22 cellular contexts compared by ENCODE assay signal in the genomic region with DNA sequence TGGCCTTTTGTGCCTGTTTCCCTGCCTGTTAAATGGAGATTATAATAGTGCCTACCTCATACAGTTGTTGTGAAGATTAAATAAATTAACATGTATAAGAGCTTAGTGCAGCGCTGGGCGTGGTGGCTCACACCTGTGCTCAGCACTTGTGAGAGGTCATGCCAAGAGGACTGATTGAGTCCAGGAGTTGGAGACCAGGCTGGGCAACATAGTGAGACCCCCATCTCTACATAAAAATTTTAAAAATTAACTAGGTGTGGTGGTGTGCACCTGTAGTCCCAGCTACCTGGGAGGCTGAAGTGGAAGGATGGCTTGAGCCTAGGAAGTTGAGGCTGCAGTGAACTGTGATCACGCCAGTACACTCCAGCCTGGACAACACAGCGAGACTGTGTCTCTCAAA. TPM values are rescaled to one million over a fixed set of nuclear protein-coding genes. Genes with fewer than 3 reads are reported as not detected.
DNase-seq lines count a peak whose midpoint lies in the region; ATAC-seq, FAIRE-seq and TF ChIP-seq lines count a peak whose summit lies in the region.
"Had no signal": no experiment of that assay in that cellular context is flagged by ENCODE, and none has a peak within 500 bp of the region (broad histone marks: within the 10 kb centered on the region; RNA-seq: fewer than 3 reads in every experiment).

No MANE protein-coding gene starts in this region.

- peaks cover 61 to 73% (median 65%) of the 10 kb centered on the region in 5 donors for H3K27me3 Mint-ChIP-seq in naive thymus-derived CD4-positive, alpha-beta T cell

- H2AFZ ChIP-seq in parathyroid adenoma: peak overlapping the region; percentile 70
- H2AFZ ChIP-seq: PC-9 had no signal

- no peaks in the 10 kb centered on the region for H3K9me3 Mint-ChIP-seq in naive thymus-derived CD4-positive, alpha-beta T cell
- H3K9me3 Mint-ChIP-seq: HFFc6 had no signal

- POLR2A ChIA-PET in A549 (lab: Yijun Ruan, JAX): interaction anchor here (0.8 to 2.0 kb wide), 2 partner anchors 11 to 16 kb away, joined by 3 to 21 read pairs; a partner anchor contains a TSS
- POLR2A ChIA-PET in naive thymus-derived CD4-positive, alpha-beta T cell (lab: Charles Lee): no interaction called here

- H3K4me1 ChIP-seq in A549 (peaks cover 69% of the 10 kb centered on the region), adrenal gland (replicated peaks in 1 of 2) (peaks cover 27 to 44% of the 10 kb centered on the region in 2 donors), mucosa of rectum (ENCODE audit: control insufficient read depth in 2 of 2, insufficient read depth in 2 of 2, low read length in 2 of 2) (peaks cover 54 to 55% of the 10 kb centered on the region in 2 donors), parathyroid adenoma (peaks cover 17% of the 10 kb centered on the region), breast epithelium (peaks cover 9 to 20% of the 10 kb centered on the region in 2 donors)
- H3K4me1 ChIP-seq in naive thymus-derived CD4-positive, alpha-beta T cell (ENCODE audit: control insufficient read depth in 2 of 2, insufficient read depth in 2 of 2, low read length in 2 of 2): no peaks in the 10 kb centered on the region
- no peaks in the 10 kb centered on the region for H3K4me1 ChIP-seq in effector memory CD4-positive, alpha-beta T cell (ENCODE audit: control insufficient read depth, insufficient read depth, low read length, poor library complexity, severe bottlenecking)

- CTCF ChIA-PET in A549 (lab: Yijun Ruan, JAX): interaction anchor here (0.8 to 2.7 kb wide), 4 partner anchors 10 to 43 kb away, joined by 4 to 15 read pairs (median 6); no protein-coding TSS in a partner anchor
- CTCF ChIA-PET in naive thymus-derived CD4-positive, alpha-beta T cell (lab: Charles Lee): no interaction called here

- no peaks in the 10 kb centered on the region for H3K79me2 ChIP-seq in parathyroid adenoma

- no peak overlapping the region for H3K9ac ChIP-seq in mucosa of rectum (ENCODE audit: low read depth in 1 of 2, low read length in 2 of 2)
- no peak overlapping the region for H3K9ac ChIP-seq in parathyroid adenoma
- H3K9ac ChIP-seq: KMS-11 had no signal

- DNase-seq in A549 (ENCODE audit: low read depth in 1 of 2, low spot score in 1 of 2) (no peak), adrenal gland (no peak), breast epithelium (ENCODE audit: low spot score in 2 of 2) (no peak)
- DNase-seq in naive thymus-derived CD4-positive, alpha-beta T cell: no peak
- no peak for DNase-seq in effector memory CD4-positive, alpha-beta T cell
- DNase-seq: 8988T; Calu3; DMS153; GOT3; HFFc6; MM.1S; NCI-H1694; NCI-H2029 treated with DMSO at 0.1 percent for 48 hours; NCI-H446 treated with DMSO at 0.1 percent for 48 hours; NK-92 treated with Interleukin-12 subunit alpha and Interleukin-12 subunit beta, amount 100 ng/mL, for 24 hours; PC-9 had no signal

- no peak for TF ChIP-seq CTCF in A549 (IDR thresholded peaks at IDR 0.05)
- TF ChIP-seq CTCF in adrenal gland (IDR thresholded peaks at IDR 0.05): no peak
- TF ChIP-seq CTCF in parathyroid adenoma (IDR thresholded peaks at IDR 0.05): no peak
- no peak for TF ChIP-seq CTCF in breast epithelium (IDR thresholded peaks at IDR 0.05)

- no peaks in the 10 kb centered on the region for H3K27me3 ChIP-seq in adrenal gland
- H3K27me3 ChIP-seq in mucosa of rectum (ENCODE audit: control insufficient read depth in 2 of 2, insufficient read depth in 2 of 2, low read length in 2 of 2): peaks cover 2 to 6% of the 10 kb centered on the region in 2 donors
- H3K27me3 ChIP-seq in parathyroid adenoma (ENCODE audit: control insufficient read depth, insufficient read depth, low read length): no peaks in the 10 kb centered on the region
- no peaks in the 10 kb centered on the region for H3K27me3 ChIP-seq in breast epithelium
- H3K27me3 ChIP-seq in naive thymus-derived CD4-positive, alpha-beta T cell (ENCODE audit: control insufficient read depth in 2 of 2, insufficient read depth in 2 of 2, low read length in 2 of 2): peaks cover 0 to 7% of the 10 kb centered on the region in 2 donors
- peaks cover 25% of the 10 kb centered on the region for H3K27me3 ChIP-seq in effector memory CD4-positive, alpha-beta T cell (replicated peaks; ENCODE audit: control insufficient read depth, insufficient read depth, low read length, poor library complexity, severe bottlenecking)
- H3K27me3 ChIP-seq: SJCRH30 had no signal

- no peaks in the 10 kb centered on the region for H3K9me3 ChIP-seq in A549
- H3K9me3 ChIP-seq in adrenal gland (replicated peaks in 1 of 3): no peaks in the 10 kb centered on the region
- H3K9me3 ChIP-seq in mucosa of rectum (ENCODE audit: control insufficient read depth in 2 of 2, low read length in 2 of 2): no peaks in the 10 kb centered on the region
- no peaks in the 10 kb centered on the region for H3K9me3 ChIP-seq in parathyroid adenoma (ENCODE audit: control insufficient read depth, low read length)
- no peaks in the 10 kb centered on the region for H3K9me3 ChIP-seq in breast epithelium
- no peaks in the 10 kb centered on the region for H3K9me3 ChIP-seq in naive thymus-derived CD4-positive, alpha-beta T cell (ENCODE audit: control insufficient read depth in 2 of 3, low read length in 3 of 3)
- no peaks in the 10 kb centered on the region for H3K9me3 ChIP-seq in effector memory CD4-positive, alpha-beta T cell (ENCODE audit: control insufficient read depth, low read length)
- H3K9me3 ChIP-seq: HAP-1, SJCRH30 had no signal

- no peak for TF ChIP-seq POLR2A in A549 (IDR thresholded peaks at IDR 0.05; ENCODE audit: low read length)
- no peak for TF ChIP-seq POLR2A in adrenal gland (IDR thresholded peaks at IDR 0.05)
- no peak for TF ChIP-seq POLR2A in breast epithelium (IDR thresholded peaks at IDR 0.05)

- ATAC-seq in A549: no peak
- ATAC-seq in naive thymus-derived CD4-positive, alpha-beta T cell: no peak

- no peak overlapping the region for H3K4me3 Mint-ChIP-seq in naive thymus-derived CD4-positive, alpha-beta T cell
- H3K4me3 Mint-ChIP-seq: HFFc6 had no signal

- WGBS in A549 (ENCODE audit: missing lambda C conversion rate): 94% methylated on average over 4 of the region's 4 CpGs
- 91 to 95% (median 93%) methylated on average over 4 of the region's 4 CpGs for WGBS in adrenal gland, 4 donors

- no peak for TF ChIP-seq RAD21 in A549 (conservative IDR thresholded peaks at IDR 0.05 in 1 of 2, IDR thresholded peaks at IDR 0.05 in 1 of 2)

- H3K36me3 ChIP-seq in adrenal gland (replicated peaks in 1 of 2): no peaks in the 10 kb centered on the region
- H3K36me3 ChIP-seq in mucosa of rectum (ENCODE audit: control insufficient read depth in 2 of 2, insufficient read depth in 2 of 2, low read length in 2 of 2): no peaks in the 10 kb centered on the region
- H3K36me3 ChIP-seq in parathyroid adenoma (ENCODE audit: control insufficient read depth, insufficient read depth, low read length): no peaks in the 10 kb centered on the region
- no peaks in the 10 kb centered on the region for H3K36me3 ChIP-seq in breast epithelium
- no peaks in the 10 kb centered on the region for H3K36me3 ChIP-seq in naive thymus-derived CD4-positive, alpha-beta T cell (ENCODE audit: control insufficient read depth in 2 of 3, insufficient read depth in 3 of 3, low read length in 3 of 3)
- H3K36me3 ChIP-seq in effector memory CD4-positive, alpha-beta T cell (ENCODE audit: control insufficient read depth, insufficient read depth, low read length): no peaks in the 10 kb centered on the region
- H3K36me3 ChIP-seq: HAP-1, SJCRH30 had no signal

- no peak for TF ChIP-seq EP300 in A549 (IDR thresholded peaks at IDR 0.05)

- intact Hi-C loops in adrenal gland (cut with DNase I) (no loop called here), breast epithelium (cut with DNase I; ENCODE audit: low total_unique reads) (no loop called here)
- intact Hi-C loops in naive thymus-derived CD4-positive, alpha-beta T cell (cut with micrococcal nuclease): no loop called here

- peak overlapping the region; percentile 86 for H3K4me2 ChIP-seq in A549
- no peak overlapping the region for H3K4me2 ChIP-seq in parathyroid adenoma (ENCODE audit: low read length)
- H3K4me2 ChIP-seq: KMS-11, PC-9 had no signal

- no peak overlapping the region for H3K27ac Mint-ChIP-seq in naive thymus-derived CD4-positive, alpha-beta T cell
- H3K27ac Mint-ChIP-seq: HFFc6 had no signal

- no peak for FAIRE-seq in A549 (lab: Jason Lieb, UNC)

- H3K4me3 ChIP-seq in A549 (no peak overlapping the region), adrenal gland (no peak overlapping the region), mucosa of rectum (ENCODE audit: low read length in 2 of 2) (no peak overlapping the region), parathyroid adenoma (ENCODE audit: low read depth, low read length) (no peak overlapping the region), breast epithelium (no peak overlapping the region)
- no peak overlapping the region for H3K4me3 ChIP-seq in naive thymus-derived CD4-positive, alpha-beta T cell (ENCODE audit: low read length)
- no peak overlapping the region for H3K4me3 ChIP-seq in effector memory CD4-positive, alpha-beta T cell (ENCODE audit: insufficient read depth, low read depth, low read length, poor library complexity, severe bottlenecking)
- H3K4me3 ChIP-seq: HAP-1, PC-9 had no signal

- peaks cover 0 to 6% (median 0%) of the 10 kb centered on the region in 7 donors for H3K4me1 Mint-ChIP-seq in naive thymus-derived CD4-positive, alpha-beta T cell

- H3K27ac ChIP-seq in A549: peak overlapping the region; percentile 98 to 99
- peak overlapping the region in 3 of 5 donors; percentile 37 to 67 (median 59) for H3K27ac ChIP-seq in adrenal gland
- peak overlapping the region; percentile 92 to 94 for H3K27ac ChIP-seq in mucosa of rectum (ENCODE audit: low read depth in 2 of 2, low read length in 2 of 2)
- H3K27ac ChIP-seq in parathyroid adenoma: peak overlapping the region; percentile 45
- no peak overlapping the region for H3K27ac ChIP-seq in breast epithelium
- no peak overlapping the region for H3K27ac ChIP-seq in naive thymus-derived CD4-positive, alpha-beta T cell (ENCODE audit: low read depth, low read length)
- no peak overlapping the region for H3K27ac ChIP-seq in effector memory CD4-positive, alpha-beta T cell (ENCODE audit: insufficient read depth, low read length, poor library complexity, severe bottlenecking)
- H3K27ac ChIP-seq: KMS-11, PC-9, SJCRH30 had no signal

- no peaks in the 10 kb centered on the region for H3K36me3 Mint-ChIP-seq in naive thymus-derived CD4-positive, alpha-beta T cell

RNA-seq across cellular contexts. Expression of a gene that starts 12.1 kb away (rescaled TPM):
- polyA plus RNA-seq in A549 (2011; rRNA removed) (38.9 and 49.7 TPM in 2 replicates), A549 (2017; fragmentation: RNase III; extraction: RNeasy Plus Mini Kit Qiagen cat#74134 plus additional on column Dnase treatment) (35.8 to 56.4 TPM (median 55.1 TPM) in 3 replicates), adrenal gland (10 to 100 TPM; 25.6 to 36.1 (median 33.9) TPM)
- polyA plus RNA-seq in A549 (2012; cell fraction: cytosol; rRNA removed): 17.8 and 19.6 TPM in 2 replicates
- 4.7 and 5.6 TPM in 2 replicates for polyA plus RNA-seq in A549 (2012; cell fraction: nucleus; rRNA removed)
- 11.5 and 12.5 TPM in 2 replicates for polyA minus RNA-seq in A549 (2011; rRNA and poly(A)+ RNA removed)
- total RNA-seq in adrenal gland (10 to 100 TPM; 13.0 to 68.7 (median 38.0) TPM), breast epithelium (10 to 100 TPM in 2 of 3 donors, 1 to 10 TPM in 1; 5.6 to 26.9 (median 17.0) TPM)
- 1 to 10 TPM in 4 of 5 experiments, under 1 TPM in 1; 0.60 to 3.8 (median 2.9) TPM for total RNA-seq in naive thymus-derived CD4-positive, alpha-beta T cell
- polyA plus RNA-seq in naive thymus-derived CD4-positive, alpha-beta T cell: under 1 TPM; 0.08 to 0.14 TPM
- total RNA-seq: G401 had no signal

RNA-seq across cellular contexts. Expression of a gene that starts 34.1 kb away (rescaled TPM):
- polyA plus RNA-seq in A549 (2011; rRNA removed) (20.0 and 22.9 TPM in 2 replicates), A549 (2017; fragmentation: RNase III; extraction: RNeasy Plus Mini Kit Qiagen cat#74134 plus additional on column Dnase treatment) (21.4 to 24.5 TPM (median 24.1 TPM) in 3 replicates), adrenal gland (10 to 100 TPM in 1 of 3 donors, 1 to 10 TPM in 2; 3.7 to 21.3 (median 5.3) TPM)
- polyA plus RNA-seq in A549 (2012; cell fraction: cytosol; rRNA removed): 18.5 and 22.8 TPM in 2 replicates
- polyA plus RNA-seq in A549 (2012; cell fraction: nucleus; rRNA removed): 22.4 and 24.4 TPM in 2 replicates
- polyA minus RNA-seq in A549 (2011; rRNA and poly(A)+ RNA removed): 23.7 and 25.6 TPM in 2 replicates
- total RNA-seq in adrenal gland (10 to 100 TPM; 27.9 to 48.0 (median 39.3) TPM), breast epithelium (10 to 100 TPM; 25.4 to 35.1 (median 29.6) TPM)
- total RNA-seq in naive thymus-derived CD4-positive, alpha-beta T cell: 10 to 100 TPM; 16.5 to 21.5 (median 20.5) TPM
- 10 to 100 TPM; 24.7 to 40.5 TPM for polyA plus RNA-seq in naive thymus-derived CD4-positive, alpha-beta T cell

Comparison
In these comparisons a context has a peak if more than half of its experiments do, and no peak if none do; other contexts are left out.
1. H3K27ac ChIP-seq: peak in A549 (2 of 2), adrenal gland (3 of 5), mucosa of rectum (2 of 2) and parathyroid adenoma (single experiment); none in breast epithelium (0 of 2), naive thymus-derived CD4-positive, alpha-beta T cell (single experiment) and effector memory CD4-positive, alpha-beta T cell (single experiment).